Comparison of ENCODE assay signal across 9 cellular contexts in genomic region chr19:871446-872265, GRCh38. TPM values are rescaled to one million over a fixed set of nuclear protein-coding genes. Genes with fewer than 3 reads are reported as not detected.
DNase-seq lines count a peak whose midpoint lies in the region; FAIRE-seq and TF ChIP-seq lines count a peak whose summit lies in the region.
"Had no signal": no experiment of that assay in that cellular context is flagged by ENCODE, and none has a peak within 500 bp of the region (broad histone marks: within the 10 kb centered on the region; RNA-seq: fewer than 3 reads in every experiment).

No MANE protein-coding gene starts in this region.

- TF ChIP-seq POLR2A in thyroid gland (IDR thresholded peaks at IDR 0.05): no peak

- H3K4me3 Mint-ChIP-seq in Caco-2 (ENCODE audit: unreplicated experiment) (no peak overlapping the region), neural crest cell (peak overlapping the region; percentile 76)

- H3K9me3 Mint-ChIP-seq in Caco-2 (ENCODE audit: unreplicated experiment) (no peaks in the 10 kb centered on the region), neural crest cell (no peaks in the 10 kb centered on the region)

- H3K4me3 ChIP-seq in Caco-2 (ENCODE audit: low read depth, low read length) (no peak overlapping the region), HUES6 (ENCODE audit: low read depth, low read length) (peak overlapping the region; percentile 27), bronchial epithelial cell (ENCODE audit: low read depth, low read length) (peak overlapping the region; percentile 10), thyroid gland (replicated peaks in 1 of 3) (no peak overlapping the region)

- H3K27me3 Mint-ChIP-seq in Caco-2 (ENCODE audit: insufficient read depth, unreplicated experiment) (no peaks in the 10 kb centered on the region), neural crest cell (ENCODE audit: low read depth) (peaks cover 10% of the 10 kb centered on the region)

- peaks cover 8% of the 10 kb centered on the region for H3K36me3 ChIP-seq in Caco-2 (ENCODE audit: control insufficient read depth, insufficient read depth, low read length)
- H3K36me3 ChIP-seq in HUES6 (ENCODE audit: control insufficient read depth, insufficient read depth, low read length): peaks cover 50% of the 10 kb centered on the region
- H3K36me3 ChIP-seq in bronchial epithelial cell (ENCODE audit: control insufficient read depth, insufficient read depth, low read length): peaks cover 11% of the 10 kb centered on the region
- H3K36me3 ChIP-seq in thyroid gland: peaks cover 22 to 29% of the 10 kb centered on the region in 2 donors

- H3K4me1 ChIP-seq in Caco-2 (no peaks in the 10 kb centered on the region; the same call in 1 of the 2 replicates), HUES6 (ENCODE audit: control insufficient read depth, insufficient read depth, low read length) (peaks cover 35% of the 10 kb centered on the region), thyroid gland (peaks cover 0 to 4% of the 10 kb centered on the region in 2 donors)

- DNase-seq in Caco-2 (no peak), bronchial epithelial cell (ENCODE audit: low read depth) (peak; percentile 20), neural crest cell (ENCODE audit: low read depth, low spot score) (no peak), DMS 273 (lab: John Stamatoyannopoulos, UW; ENCODE audit: unreplicated experiment) (no peak), NCI-H1092 (lab: John Stamatoyannopoulos, UW) (no peak), thyroid gland (no peak)

- CTCF ChIA-PET in Caco-2 (lab: Charles Lee): no interaction called here

- intact Hi-C loops in Caco-2 (cut with micrococcal nuclease; ENCODE audit: unreplicated experiment): no loop called here
- intact Hi-C loops in thyroid gland (cut with DNase I): no loop called here

- TF ChIP-seq CTCF in Caco-2 (IDR thresholded peaks at IDR 0.05; ENCODE audit: insufficient read depth in 1 of 2, low read depth in 1 of 2, low read length in 1 of 2, severe bottlenecking in 1 of 2, unreplicated experiment in 1 of 2) (no peak), bronchial epithelial cell (IDR thresholded peaks at IDR 0.05; ENCODE audit: insufficient read depth, low read length, severe bottlenecking) (no peak), neural crest cell (conservative IDR thresholded peaks at IDR 0.05) (no peak), thyroid gland (IDR thresholded peaks at IDR 0.05) (no peak)

- peaks cover 79% of the 10 kb centered on the region for H3K36me3 Mint-ChIP-seq in Caco-2 (ENCODE audit: insufficient read depth, unreplicated experiment)
- H3K36me3 Mint-ChIP-seq in neural crest cell (ENCODE audit: low read depth): peaks cover 6% of the 10 kb centered on the region

- 94 to 96% methylated on average over 20 to 22 of the region's 33 CpGs for WGBS in thyroid gland, 2 donors

- POLR2A ChIA-PET in Caco-2 (lab: Charles Lee): no interaction called here

- FAIRE-seq in bronchial epithelial cell (lab: Jason Lieb, UNC): no peak

- no peak overlapping the region for H3K9ac ChIP-seq in HUES6 (ENCODE audit: low read length)

- no peaks in the 10 kb centered on the region for H3K27me3 ChIP-seq in Caco-2 (replicated peaks; ENCODE audit: control insufficient read depth, insufficient read depth, low read length)
- H3K27me3 ChIP-seq in HUES6 (ENCODE audit: control insufficient read depth, insufficient read depth, low read length): no peaks in the 10 kb centered on the region
- no peaks in the 10 kb centered on the region for H3K27me3 ChIP-seq in bronchial epithelial cell (ENCODE audit: control insufficient read depth, insufficient read depth, low read length)
- no peaks in the 10 kb centered on the region for H3K27me3 ChIP-seq in thyroid gland

- H3K27ac ChIP-seq in HUES6 (ENCODE audit: low read depth, low read length) (no peak overlapping the region), thyroid gland (no peak overlapping the region)

- H3K27ac Mint-ChIP-seq in Caco-2 (ENCODE audit: unreplicated experiment) (peak overlapping the region; percentile 55), neural crest cell (ENCODE audit: unreplicated experiment) (no peak overlapping the region)

- H3K4me1 Mint-ChIP-seq in Caco-2 (ENCODE audit: low read depth, unreplicated experiment) (no peaks in the 10 kb centered on the region), neural crest cell (peaks cover 4% of the 10 kb centered on the region)

- H3K9me3 ChIP-seq in Caco-2: no peaks in the 10 kb centered on the region
- H3K9me3 ChIP-seq in HUES6 (ENCODE audit: control insufficient read depth, insufficient read depth, low read depth, low read length): no peaks in the 10 kb centered on the region
- no peaks in the 10 kb centered on the region for H3K9me3 ChIP-seq in thyroid gland

- BruUV-seq in Caco-2 (replicated peaks; lab: Mats Ljungman, UMichigan): no TSS peak

RNA-seq across cellular contexts. Expression of gene CFD, which starts 12.2 kb away (rescaled TPM):
- total RNA-seq in Caco-2 (2022): 4.4 and 6.1 TPM in 2 replicates
- 1.2 and 4.2 TPM in 2 replicates for total RNA-seq in bronchial epithelial cell
- total RNA-seq in neural crest cell: not detected in 2 replicates
- total RNA-seq in thyroid gland: 1,000 to 10,000 TPM in 1 of 4 donors, 100 to 1,000 TPM in 3; 339 to 1,037 (median 506) TPM
- total RNA-seq: dermis blood vessel endothelial cell had no signal

RNA-seq across cellular contexts. Expression of gene ELANE, which starts 19.6 kb away (rescaled TPM):
- total RNA-seq in Caco-2 (2022) (not detected in 2 replicates), bronchial epithelial cell (not detected in 2 replicates), neural crest cell (not detected in 2 replicates), thyroid gland (1 to 10 TPM in 3 of 4 donors, not detected in 1; 1.9 to 2.1 (median 2.1) TPM)
- total RNA-seq: dermis blood vessel endothelial cell; T-helper 2 cell treated with Interferon-gamma antibody and Interleukin-4, amounts not matched to agents 100 ng/mL and 5 ng/mL, for 36 hours had no signal

RNA-seq across cellular contexts. Expression of gene MED16, which starts 21.3 kb away (rescaled TPM):
- 64.3 and 69.1 TPM in 2 replicates for total RNA-seq in Caco-2 (2022)
- 9.2 and 12.1 TPM in 2 replicates for total RNA-seq in bronchial epithelial cell
- 73.9 and 77.7 TPM in 2 replicates for total RNA-seq in neural crest cell
- total RNA-seq in thyroid gland: 10 to 100 TPM; 33.2 to 66.5 (median 54.3) TPM

RNA-seq across cellular contexts. Expression of gene RNU6-9, which starts 21.6 kb away (rescaled TPM):
- not detected in 2 replicates for total RNA-seq in Caco-2 (2022)
- total RNA-seq in bronchial epithelial cell: not detected in 2 replicates
- total RNA-seq in neural crest cell: not detected in 2 replicates
- total RNA-seq in thyroid gland: not detected
- total RNA-seq: dermis blood vessel endothelial cell; T-helper 2 cell treated with Interferon-gamma antibody and Interleukin-4, amounts not matched to agents 100 ng/mL and 5 ng/mL, for 36 hours had no signal

RNA-seq across cellular contexts. Expression of gene PRTN3, which starts 30.9 kb away (rescaled TPM):
- total RNA-seq in Caco-2 (2022) (0.29 TPM in 1 of 2 replicates, not detected in the other), bronchial epithelial cell (not detected in 2 replicates), neural crest cell (not detected in 2 replicates), thyroid gland (not detected)
- total RNA-seq: dermis blood vessel endothelial cell; T-helper 2 cell treated with Interferon-gamma antibody and Interleukin-4, amounts not matched to agents 100 ng/mL and 5 ng/mL, for 36 hours had no signal

Comparison
In these comparisons a context has a peak if more than half of its experiments do, and no peak if none do; other contexts are left out.
1. H3K4me3 ChIP-seq: peak in HUES6 (single experiment) and bronchial epithelial cell (single experiment); none in Caco-2 (single experiment) and thyroid gland (0 of 3).
2. RNA of gene CFD, which starts 12.2 kb away (total RNA-seq): 339 to 1,037 TPM in thyroid gland; 4.4 to 6.1 TPM in Caco-2, 1.2 to 4.2 TPM in bronchial epithelial cell and not detected in neural crest cell; every median in the first group is over 10 times any median in the second.